ENCODE assay signal across 8 cellular contexts in genomic region chr1:165075725-165076370, GRCh38.
DNase-seq lines count a peak whose midpoint lies in the region; FAIRE-seq and TF ChIP-seq lines count a peak whose summit lies in the region.

No MANE protein-coding gene starts in this region.

- peaks cover 11% of the 10 kb centered on the region for H3K9me3 Mint-ChIP-seq in mesothelial cell of epicardium

- no peaks in the 10 kb centered on the region for H4K20me1 ChIP-seq in GM23248 (ENCODE audit: insufficient read depth)

- no peaks in the 10 kb centered on the region for H3K9me3 ChIP-seq in GM23248 (ENCODE audit: low read depth)

- H3K36me3 Mint-ChIP-seq in mesothelial cell of epicardium: peaks cover 7% of the 10 kb centered on the region

- H3K4me3 Mint-ChIP-seq in mesothelial cell of epicardium: no peak overlapping the region

- DNase-seq in AG08396 (ENCODE audit: low spot score) (peak; percentile 17), GM23248 (peak; percentile 55), NCI-H345 (lab: John Stamatoyannopoulos, UW) (peak; percentile 58), bronchial epithelial cell (ENCODE audit: low read depth) (peak; percentile 33), mesothelial cell of epicardium (ENCODE audit: low spot score in 2 of 2, unreplicated experiment in 2 of 2) (peak in 1 of 2 experiments; percentile 42), amniotic stem cell (lab: John Stamatoyannopoulos, UW) (no peak), Ammon's horn (ENCODE audit: low spot score) (no peak)
- no peak for DNase-seq in activated CD4-positive, alpha-beta T cell treated with anti-CD3 and anti-CD28 coated beads, Interleukin-2, amount 50 U/mL, for 48 hours

- in situ Hi-C loops in GM23248 (cut with MboI): no loop called here

- no peak overlapping the region for H3K27ac ChIP-seq in GM23248

- H3K27me3 Mint-ChIP-seq in mesothelial cell of epicardium (ENCODE audit: low read depth): no peaks in the 10 kb centered on the region

- H3K36me3 ChIP-seq in GM23248 (ENCODE audit: low read depth) (no peaks in the 10 kb centered on the region), bronchial epithelial cell (ENCODE audit: control insufficient read depth, insufficient read depth, low read length) (no peaks in the 10 kb centered on the region)

- FAIRE-seq in bronchial epithelial cell (lab: Jason Lieb, UNC): no peak

- H3K27me3 ChIP-seq in GM23248 (replicated peaks; ENCODE audit: insufficient read depth) (no peaks in the 10 kb centered on the region), bronchial epithelial cell (ENCODE audit: control insufficient read depth, insufficient read depth, low read length) (no peaks in the 10 kb centered on the region)

- no peaks in the 10 kb centered on the region for H3K79me2 ChIP-seq in GM23248 (ENCODE audit: insufficient read depth)

- no peak overlapping the region for H3K4me2 ChIP-seq in GM23248 (ENCODE audit: unreplicated experiment)

- TF ChIP-seq CTCF in bronchial epithelial cell (IDR thresholded peaks at IDR 0.05; ENCODE audit: insufficient read depth, low read length, severe bottlenecking) (peak; percentile 61), mesothelial cell of epicardium (IDR thresholded peaks at IDR 0.05; ENCODE audit: unreplicated experiment) (peak; percentile 67)

- H3K4me1 ChIP-seq in GM23248 (ENCODE audit: insufficient read depth): peaks cover 11% of the 10 kb centered on the region; the same call in 1 of the 2 replicates

- no peaks in the 10 kb centered on the region for H3F3A ChIP-seq in GM23248 (ENCODE audit: insufficient read depth)

- 44 to 46% methylated on average over 6 of the region's 6 CpGs for WGBS in GM23248 (ENCODE audit: low coverage in 1 of 2, low lambda C conversion rate in 2 of 2, missing lambda C conversion rate in 2 of 2), 2 experiments

- H3K4me3 ChIP-seq in GM23248: no peak overlapping the region
- H3K4me3 ChIP-seq in bronchial epithelial cell (ENCODE audit: low read depth, low read length): no peak overlapping the region

- no peaks in the 10 kb centered on the region for H3K9me2 ChIP-seq in GM23248 (ENCODE audit: insufficient read depth)

- H3K4me1 Mint-ChIP-seq in mesothelial cell of epicardium: peaks cover 18% of the 10 kb centered on the region

- no peak overlapping the region for H2AFZ ChIP-seq in GM23248

- H3K27ac Mint-ChIP-seq in mesothelial cell of epicardium: no peak overlapping the region

- H3K9ac ChIP-seq in GM23248: no peak overlapping the region

Comparison
In these comparisons a context has a peak if more than half of its experiments do, and no peak if none do; other contexts are left out.
1. DNase-seq: peak in AG08396 (single experiment), GM23248 (single experiment), NCI-H345 (single experiment) and bronchial epithelial cell (single experiment); none in amniotic stem cell (single experiment), Ammon's horn (single experiment) and activated CD4-positive, alpha-beta T cell treated with anti-CD3 and anti-CD28 coated beads, Interleukin-2, amount 50 U/mL, for 48 hours (0 of 2).